9 cellular contexts compared by ENCODE assay signal in genomic region chr11:16883179-16883578, GRCh38.
DNase-seq lines count a peak whose midpoint lies in the region; ATAC-seq and TF ChIP-seq lines count a peak whose summit lies in the region.
"Had no signal": no experiment of that assay in that cellular context is flagged by ENCODE, and none has a peak within 500 bp of the region (broad histone marks: within the 10 kb centered on the region; RNA-seq: fewer than 3 reads in every experiment).

No MANE protein-coding gene starts in this region.

- CTCF ChIA-PET in mammary epithelial cell (lab: Charles Lee; ENCODE audit: low non-redundant PET) = interaction anchor here (0.6 to 1.5 kb wide), 4 partner anchors 13 to 190 kb away, joined by 3 to 5 read pairs (median 4); no protein-coding TSS in a partner anchor

- TF ChIP-seq CTCF in NB4 (IDR thresholded peaks at IDR 0.05; ENCODE audit: low read depth, low read length) (no peak), mammary epithelial cell (conservative IDR thresholded peaks at IDR 0.05 in 1 of 2, IDR thresholded peaks at IDR 0.05 in 1 of 2; ENCODE audit: extremely low read depth in 1 of 2, insufficient read depth in 1 of 2, low read depth in 1 of 2, low read length in 2 of 2) (peak; percentile 32 to 61)

- TF ChIP-seq POLR2A in NB4 (IDR thresholded peaks at IDR 0.05; ENCODE audit: extremely low read depth, insufficient read length) = no peak

- 0% methylated on average over 3 of the region's 3 CpGs for WGBS in mammary epithelial cell (ENCODE audit: low coverage, missing lambda C conversion rate)

- peak overlapping the region; percentile 48 for H3K27ac ChIP-seq in mammary epithelial cell (ENCODE audit: insufficient read depth, low read depth, low read length)

- intact Hi-C loops in mammary epithelial cell (cut with micrococcal nuclease) = loop anchor here (2.0 kb wide), 1 partner anchor 42 kb away; no protein-coding TSS in a partner anchor

- peaks cover 45% of the 10 kb centered on the region for H3K4me1 ChIP-seq in mammary epithelial cell (ENCODE audit: insufficient read depth, low read length)

- in situ Hi-C loops in mammary epithelial cell (cut with MboI; ENCODE audit: low sequenced_read_pairs in 2 of 2) = no loop called here

- peak overlapping the region; percentile 62 for H2AFZ ChIP-seq in mammary epithelial cell (ENCODE audit: low read depth, low read length)

- dilution Hi-C loops in mammary epithelial cell (cut with HindIII; ENCODE audit: low sequenced_read_pairs) = loop anchor here (5.0 kb wide), 1 partner anchor 71 kb away; no protein-coding TSS in a partner anchor

- H3K27ac Mint-ChIP-seq in immature natural killer cell = no peak overlapping the region

- DNase-seq in DMS53 (lab: John Stamatoyannopoulos, UW) (peak; percentile 64), NB4 (ENCODE audit: low read depth) (peak; percentile 13), mammary epithelial cell (peak; percentile 86), midbrain (lab: John Stamatoyannopoulos, UW) (peak; percentile 33), immature natural killer cell (no peak)
- no peak for DNase-seq in activated CD4-positive, alpha-beta T cell treated with anti-CD3 and anti-CD28 coated beads, Interleukin-2, amount 50 U/mL, for 4 hours
- DNase-seq: activated T-cell treated with anti-CD3 and anti-CD28 coated beads, Interleukin-2, amount 50 U/mL, for 1 hour had no signal

- no peak overlapping the region for H3K9ac ChIP-seq in mammary epithelial cell (ENCODE audit: insufficient read depth, low read length)

- peaks cover 1 to 4% (median 3%) of the 10 kb centered on the region in 3 donors for H3K27me3 Mint-ChIP-seq in immature natural killer cell (ENCODE audit: low read depth in 3 of 3)

- H3K27me3 ChIP-seq in mammary epithelial cell (ENCODE audit: insufficient read depth, low read length) = no peaks in the 10 kb centered on the region

- H3K4me1 Mint-ChIP-seq in immature natural killer cell = no peaks in the 10 kb centered on the region

- H3K9me3 Mint-ChIP-seq in immature natural killer cell = no peaks in the 10 kb centered on the region

- H3K4me3 ChIP-seq in NB4 (ENCODE audit: low read depth, low read length) (no peak overlapping the region), mammary epithelial cell (replicated peaks in 1 of 3; ENCODE audit: insufficient read depth in 1 of 3, low read depth in 2 of 3, low read length in 3 of 3) (no peak overlapping the region)

- H4K20me1 ChIP-seq in mammary epithelial cell (ENCODE audit: insufficient read depth, low read length) = no peaks in the 10 kb centered on the region

- H3K79me2 ChIP-seq in mammary epithelial cell (ENCODE audit: insufficient read depth, low read length) = peaks cover 12% of the 10 kb centered on the region

- no peak overlapping the region for H3K4me3 Mint-ChIP-seq in immature natural killer cell

- no peaks in the 10 kb centered on the region for H3K36me3 ChIP-seq in mammary epithelial cell (ENCODE audit: insufficient read depth, low read length)

- no TSS peak for BruUV-seq in mammary epithelial cell (replicated peaks; lab: Mats Ljungman, UMichigan)

- H3K9me3 ChIP-seq in mammary epithelial cell (replicated peaks; ENCODE audit: insufficient read depth, low read length) = no peaks in the 10 kb centered on the region

- ATAC-seq in HG02623 (IDR thresholded peaks at IDR 0.05; ENCODE audit: unreplicated experiment) (no peak), GM19035 (IDR thresholded peaks at IDR 0.05; ENCODE audit: unreplicated experiment) (no peak)

- H3K4me2 ChIP-seq in mammary epithelial cell (ENCODE audit: insufficient read depth, low read depth, low read length) = peak overlapping the region; percentile 43

- no peaks in the 10 kb centered on the region for H3K36me3 Mint-ChIP-seq in immature natural killer cell

Comparison
In these comparisons a context has a peak if more than half of its experiments do, and no peak if none do; other contexts are left out.
1. DNase-seq: peak in DMS53 (single experiment), NB4 (single experiment), mammary epithelial cell (single experiment) and midbrain (single experiment); none in activated CD4-positive, alpha-beta T cell treated with anti-CD3 and anti-CD28 coated beads, Interleukin-2, amount 50 U/mL, for 4 hours (0 of 2) and immature natural killer cell (0 of 3).